1 cellular context compared by ENCODE assay signal in genomic region chr20:43322851-43323250, GRCh38.
TF ChIP-seq lines count a peak whose summit lies in the region.

No MANE protein-coding gene starts in this region.

TF ChIP-seq in WTC11, 78 proteins besides CTCF, POLR2A, EP300 and RAD21 (continued from another document):
- TF ChIP-seq, protein P1, sequence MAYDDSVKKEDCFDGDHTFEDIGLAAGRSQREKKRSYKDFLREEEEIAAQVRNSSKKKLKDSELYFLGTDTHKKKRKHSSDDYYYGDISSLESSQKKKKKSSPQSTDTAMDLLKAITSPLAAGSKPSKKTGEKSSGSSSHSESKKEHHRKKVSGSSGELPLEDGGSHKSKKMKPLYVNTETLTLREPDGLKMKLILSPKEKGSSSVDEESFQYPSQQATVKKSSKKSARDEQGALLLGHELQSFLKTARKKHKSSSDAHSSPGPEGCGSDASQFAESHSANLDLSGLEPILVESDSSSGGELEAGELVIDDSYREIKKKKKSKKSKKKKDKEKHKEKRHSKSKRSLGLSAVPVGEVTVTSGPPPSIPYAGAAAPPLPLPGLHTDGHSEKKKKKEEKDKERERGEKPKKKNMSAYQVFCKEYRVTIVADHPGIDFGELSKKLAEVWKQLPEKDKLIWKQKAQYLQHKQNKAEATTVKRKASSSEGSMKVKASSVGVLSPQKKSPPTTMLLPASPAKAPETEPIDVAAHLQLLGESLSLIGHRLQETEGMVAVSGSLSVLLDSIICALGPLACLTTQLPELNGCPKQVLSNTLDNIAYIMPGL (CRISPR knock-in tag; IDR thresholded peaks at IDR 0.05), result no peak
- TF ChIP-seq TEAD1 (CRISPR knock-in tag; IDR thresholded peaks at IDR 0.05) (no peak), ZNF232 (CRISPR knock-in tag; IDR thresholded peaks at IDR 0.05) (no peak), RELA (CRISPR knock-in tag; IDR thresholded peaks at IDR 0.05; ENCODE audit: borderline replicate concordance) (no peak), ATF6 (CRISPR knock-in tag; IDR thresholded peaks at IDR 0.05) (no peak), ZNF423 (CRISPR knock-in tag; IDR thresholded peaks at IDR 0.05) (no peak), ZNF281 (CRISPR knock-in tag; IDR thresholded peaks at IDR 0.05) (no peak), ZNF671 (CRISPR knock-in tag; IDR thresholded peaks at IDR 0.05) (no peak), SMAD4 (CRISPR knock-in tag; IDR thresholded peaks at IDR 0.05) (no peak), MXD4 (CRISPR knock-in tag; IDR thresholded peaks at IDR 0.05; ENCODE audit: borderline replicate concordance) (no peak)
- TF ChIP-seq, protein P2, sequence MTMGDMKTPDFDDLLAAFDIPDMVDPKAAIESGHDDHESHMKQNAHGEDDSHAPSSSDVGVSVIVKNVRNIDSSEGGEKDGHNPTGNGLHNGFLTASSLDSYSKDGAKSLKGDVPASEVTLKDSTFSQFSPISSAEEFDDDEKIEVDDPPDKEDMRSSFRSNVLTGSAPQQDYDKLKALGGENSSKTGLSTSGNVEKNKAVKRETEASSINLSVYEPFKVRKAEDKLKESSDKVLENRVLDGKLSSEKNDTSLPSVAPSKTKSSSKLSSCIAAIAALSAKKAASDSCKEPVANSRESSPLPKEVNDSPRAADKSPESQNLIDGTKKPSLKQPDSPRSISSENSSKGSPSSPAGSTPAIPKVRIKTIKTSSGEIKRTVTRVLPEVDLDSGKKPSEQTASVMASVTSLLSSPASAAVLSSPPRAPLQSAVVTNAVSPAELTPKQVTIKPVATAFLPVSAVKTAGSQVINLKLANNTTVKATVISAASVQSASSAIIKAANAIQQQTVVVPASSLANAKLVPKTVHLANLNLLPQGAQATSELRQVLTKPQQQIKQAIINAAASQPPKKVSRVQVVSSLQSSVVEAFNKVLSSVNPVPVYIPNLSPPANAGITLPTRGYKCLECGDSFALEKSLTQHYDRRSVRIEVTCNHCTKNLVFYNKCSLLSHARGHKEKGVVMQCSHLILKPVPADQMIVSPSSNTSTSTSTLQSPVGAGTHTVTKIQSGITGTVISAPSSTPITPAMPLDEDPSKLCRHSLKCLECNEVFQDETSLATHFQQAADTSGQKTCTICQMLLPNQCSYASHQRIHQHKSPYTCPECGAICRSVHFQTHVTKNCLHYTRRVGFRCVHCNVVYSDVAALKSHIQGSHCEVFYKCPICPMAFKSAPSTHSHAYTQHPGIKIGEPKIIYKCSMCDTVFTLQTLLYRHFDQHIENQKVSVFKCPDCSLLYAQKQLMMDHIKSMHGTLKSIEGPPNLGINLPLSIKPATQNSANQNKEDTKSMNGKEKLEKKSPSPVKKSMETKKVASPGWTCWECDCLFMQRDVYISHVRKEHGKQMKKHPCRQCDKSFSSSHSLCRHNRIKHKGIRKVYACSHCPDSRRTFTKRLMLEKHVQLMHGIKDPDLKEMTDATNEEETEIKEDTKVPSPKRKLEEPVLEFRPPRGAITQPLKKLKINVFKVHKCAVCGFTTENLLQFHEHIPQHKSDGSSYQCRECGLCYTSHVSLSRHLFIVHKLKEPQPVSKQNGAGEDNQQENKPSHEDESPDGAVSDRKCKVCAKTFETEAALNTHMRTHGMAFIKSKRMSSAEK (CRISPR knock-in tag; IDR thresholded peaks at IDR 0.05; ENCODE audit: borderline replicate concordance), result no peak
